10 cellular contexts compared by ENCODE assay signal in the genomic region with DNA sequence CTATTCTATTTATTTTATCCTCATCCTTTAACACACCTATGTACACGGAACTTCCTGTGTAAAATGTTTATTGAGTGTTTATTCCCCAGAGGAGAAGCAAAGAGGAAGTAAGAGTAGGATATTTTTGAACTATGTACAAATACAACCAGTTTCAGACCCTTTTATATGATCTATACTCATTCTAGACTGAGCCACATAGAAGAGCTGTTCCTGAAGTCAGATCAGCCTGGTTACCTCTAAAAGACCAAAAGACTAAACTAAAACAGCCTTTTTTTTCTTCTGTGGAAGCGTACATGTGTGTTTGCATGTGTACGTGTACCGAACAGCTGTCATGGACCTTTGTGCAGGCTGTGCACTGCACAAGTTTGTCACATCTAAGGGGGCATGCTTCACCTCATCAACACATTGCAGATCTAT.
DNase-seq lines count a peak whose midpoint lies in the region; ATAC-seq, FAIRE-seq and TF ChIP-seq lines count a peak whose summit lies in the region.
"Had no signal": no experiment of that assay in that cellular context is flagged by ENCODE, and none has a peak within 500 bp of the region (broad histone marks: within the 10 kb centered on the region; RNA-seq: fewer than 3 reads in every experiment).

No MANE protein-coding gene starts in this region.

- no peaks in the 10 kb centered on the region for H3K36me3 Mint-ChIP-seq in nephron (ENCODE audit: low read depth)

- peaks cover 9% of the 10 kb centered on the region for H3K4me1 Mint-ChIP-seq in nephron
- peaks cover 16% of the 10 kb centered on the region for H3K4me1 Mint-ChIP-seq in stimulated activated naive CD8-positive, alpha-beta T cell treated with anti-CD3 and anti-CD28 coated beads, Interleukin-15, amount 100 ng/mL, for 72 hours

- peak; percentile 75 for ATAC-seq in GM18907 (IDR thresholded peaks at IDR 0.05; ENCODE audit: unreplicated experiment)
- peak; percentile 53 for ATAC-seq in HG02571 (IDR thresholded peaks at IDR 0.05; ENCODE audit: unreplicated experiment)
- peak; percentile 61 for ATAC-seq in HG03469 (IDR thresholded peaks at IDR 0.05; ENCODE audit: unreplicated experiment)
- no peak for ATAC-seq in stimulated activated naive CD8-positive, alpha-beta T cell treated with anti-CD3 and anti-CD28 coated beads, Interleukin-15, amount 100 ng/mL, for 72 hours

- peaks cover 5% of the 10 kb centered on the region for H3K27me3 Mint-ChIP-seq in nephron (ENCODE audit: low read depth)
- peaks cover 8% of the 10 kb centered on the region for H3K27me3 Mint-ChIP-seq in stimulated activated naive CD8-positive, alpha-beta T cell treated with anti-CD3 and anti-CD28 coated beads, Interleukin-15, amount 100 ng/mL, for 72 hours

- no peak for TF ChIP-seq CTCF in nephron (IDR thresholded peaks at IDR 0.05; ENCODE audit: unreplicated experiment in 3 of 3)

- FAIRE-seq in RCC 7860 (lab: Jason Lieb, UNC): no peak

- peaks cover 6% of the 10 kb centered on the region for H3K9me3 Mint-ChIP-seq in nephron
- H3K9me3 Mint-ChIP-seq in stimulated activated naive CD8-positive, alpha-beta T cell treated with anti-CD3 and anti-CD28 coated beads, Interleukin-15, amount 100 ng/mL, for 72 hours: no peaks in the 10 kb centered on the region

- peak overlapping the region in 2 of 3 experiments; percentile 10 to 42 for H3K4me3 Mint-ChIP-seq in nephron
- H3K4me3 Mint-ChIP-seq in stimulated activated naive CD8-positive, alpha-beta T cell treated with anti-CD3 and anti-CD28 coated beads, Interleukin-15, amount 100 ng/mL, for 72 hours: no peak overlapping the region

- DNase-seq in RCC 7860 (ENCODE audit: low spot score): no peak
- DNase-seq in stimulated activated naive CD8-positive, alpha-beta T cell treated with anti-CD3 and anti-CD28 coated beads, Interleukin-15, amount 100 ng/mL, for 72 hours: no peak
- no peak for DNase-seq in EL
- no peak for DNase-seq in T-helper 1 cell
- DNase-seq: brain microvascular endothelial cell, SHP77 had no signal

- peak overlapping the region in 2 of 3 experiments; percentile 64 to 87 for H3K27ac Mint-ChIP-seq in nephron
- no peak overlapping the region for H3K27ac Mint-ChIP-seq in stimulated activated naive CD8-positive, alpha-beta T cell treated with anti-CD3 and anti-CD28 coated beads, Interleukin-15, amount 100 ng/mL, for 72 hours

Comparison
In these comparisons a context has a peak if more than half of its experiments do, and no peak if none do; other contexts are left out.
1. H3K27ac Mint-ChIP-seq: peak in nephron (2 of 3); none in stimulated activated naive CD8-positive, alpha-beta T cell treated with anti-CD3 and anti-CD28 coated beads, Interleukin-15, amount 100 ng/mL, for 72 hours (0 of 2).
2. H3K4me3 Mint-ChIP-seq: peak in nephron (2 of 3); none in stimulated activated naive CD8-positive, alpha-beta T cell treated with anti-CD3 and anti-CD28 coated beads, Interleukin-15, amount 100 ng/mL, for 72 hours (0 of 2).